24 cellular contexts compared by ENCODE assay signal in genomic region chr19:6498294-6499036, GRCh38. TPM values are rescaled to one million over a fixed set of nuclear protein-coding genes. Genes with fewer than 3 reads are reported as not detected.
DNase-seq lines count a peak whose midpoint lies in the region; ATAC-seq, FAIRE-seq and TF ChIP-seq lines count a peak whose summit lies in the region.
"Had no signal": no experiment of that assay in that cellular context is flagged by ENCODE, and none has a peak within 500 bp of the region (broad histone marks: within the 10 kb centered on the region; RNA-seq: fewer than 3 reads in every experiment).

No MANE protein-coding gene starts in this region.

- no peak overlapping the region for H3K27ac ChIP-seq in astrocyte (ENCODE audit: low read depth, low read length)
- H3K27ac ChIP-seq in CD8-positive, alpha-beta T cell (ENCODE audit: low read depth, low read length), result no peak overlapping the region
- H3K27ac ChIP-seq: body of pancreas, gastrocnemius medialis, SK-N-MC, tibial artery had no signal

- no peak overlapping the region for H3K4me3 ChIP-seq in astrocyte (ENCODE audit: insufficient read depth, low read depth, low read length)
- no peak overlapping the region for H3K4me3 ChIP-seq in CD8-positive, alpha-beta T cell (ENCODE audit: low read depth, low read length)
- H3K4me3 ChIP-seq: body of pancreas, gastrocnemius medialis, SK-N-MC, tibial artery had no signal

- TF ChIP-seq CTCF in astrocyte (IDR thresholded peaks at IDR 0.05; ENCODE audit: insufficient read depth, low read depth, low read length) (no peak), GM10248 (IDR thresholded peaks at IDR 0.05; ENCODE audit: control extremely low read depth, extremely low read depth, low read depth, missing control alignments) (no peak)
- TF ChIP-seq CTCF in CD8-positive, alpha-beta T cell (IDR thresholded peaks at IDR 0.05), result no peak

- peak overlapping the region; percentile 29 for H3K27ac Mint-ChIP-seq in activated CD8-positive, alpha-beta memory T cell treated with anti-CD3 and anti-CD28 coated beads, Interleukin-2, amount 10 ng/mL, durations not matched to agents 7 days and 5 days
- peak overlapping the region; percentile 7 for H3K27ac Mint-ChIP-seq in astrocyte (ENCODE audit: unreplicated experiment)
- H3K27ac Mint-ChIP-seq in CD8-positive, alpha-beta T cell, result no peak overlapping the region
- H3K27ac Mint-ChIP-seq: activated naive CD4-positive, alpha-beta T cell treated with anti-CD3 and anti-CD28 coated beads, Interleukin-2, amount 10 ng/mL, durations not matched to agents 7 days and 5 days; CD4-positive, alpha-beta memory T cell had no signal

- no peaks in the 10 kb centered on the region for H3K9me3 Mint-ChIP-seq in activated CD8-positive, alpha-beta memory T cell treated with anti-CD3 and anti-CD28 coated beads, Interleukin-2, amount 10 ng/mL, durations not matched to agents 7 days and 5 days (ENCODE audit: low read depth)
- H3K9me3 Mint-ChIP-seq in astrocyte (ENCODE audit: unreplicated experiment), result peaks cover 2% of the 10 kb centered on the region
- no peaks in the 10 kb centered on the region for H3K9me3 Mint-ChIP-seq in CD8-positive, alpha-beta T cell
- H3K9me3 Mint-ChIP-seq: activated naive CD4-positive, alpha-beta T cell treated with anti-CD3 and anti-CD28 coated beads, Interleukin-2, amount 10 ng/mL, durations not matched to agents 7 days and 5 days; CD4-positive, alpha-beta memory T cell had no signal

- H3K36me3 ChIP-seq in astrocyte (ENCODE audit: insufficient read depth, low read length), result no peaks in the 10 kb centered on the region
- no peaks in the 10 kb centered on the region for H3K36me3 ChIP-seq in CD8-positive, alpha-beta T cell (ENCODE audit: insufficient read depth, low read length)
- H3K36me3 ChIP-seq: gastrocnemius medialis, tibial artery had no signal

- no peak overlapping the region for H2AFZ ChIP-seq in astrocyte (ENCODE audit: low read depth, low read length)

- no peaks in the 10 kb centered on the region for H4K20me1 ChIP-seq in astrocyte (ENCODE audit: insufficient read depth, low read length)

- CTCF ChIA-PET in activated CD8-positive, alpha-beta memory T cell treated with anti-CD3 and anti-CD28 coated beads, Interleukin-2, amount 10 ng/mL, durations not matched to agents 7 days and 5 days (lab: Charles Lee), result interaction anchor here (1.4 to 2.0 kb wide), 2 partner anchors 9 to 17 kb away, joined by 5 read pairs; partner anchors contain the start of gene DENND1C
- CTCF ChIA-PET in GM10248 (lab: Yijun Ruan, JAX), result interaction anchor here (1.4 to 4.6 kb wide), 4 partner anchors 9 to 18 kb away, joined by 4 to 33 read pairs (median 6); partner anchors contain the start of gene DENND1C
- CTCF ChIA-PET in CD8-positive, alpha-beta T cell (lab: Charles Lee), result interaction anchor here (0.7 to 0.8 kb wide), 2 partner anchors 26 to 280 kb away, joined by 3 to 4 read pairs; no protein-coding TSS in a partner anchor

- H3K9me3 ChIP-seq in astrocyte (ENCODE audit: insufficient read depth, low read depth, low read length), result no peaks in the 10 kb centered on the region
- no peaks in the 10 kb centered on the region for H3K9me3 ChIP-seq in CD8-positive, alpha-beta T cell (ENCODE audit: low read length)
- H3K9me3 ChIP-seq: body of pancreas, gastrocnemius medialis, tibial artery had no signal

- FAIRE-seq in astrocyte (lab: Jason Lieb, UNC), result no peak

- no peak for ATAC-seq in activated CD8-positive, alpha-beta memory T cell treated with anti-CD3 and anti-CD28 coated beads, Interleukin-2, amount 10 ng/mL, durations not matched to agents 7 days and 5 days
- ATAC-seq in CD8-positive, alpha-beta T cell, result no peak
- ATAC-seq in HG02623 (IDR thresholded peaks at IDR 0.05; ENCODE audit: unreplicated experiment), result no peak
- ATAC-seq: body of pancreas, gastrocnemius medialis, left lobe of liver, right cardiac atrium had no signal

- peaks cover 22% of the 10 kb centered on the region for H3K4me1 Mint-ChIP-seq in activated CD8-positive, alpha-beta memory T cell treated with anti-CD3 and anti-CD28 coated beads, Interleukin-2, amount 10 ng/mL, durations not matched to agents 7 days and 5 days
- no peaks in the 10 kb centered on the region for H3K4me1 Mint-ChIP-seq in astrocyte (ENCODE audit: low read depth, unreplicated experiment)
- H3K4me1 Mint-ChIP-seq in CD8-positive, alpha-beta T cell (ENCODE audit: low read depth), result peaks cover 19% of the 10 kb centered on the region

- H3K4me1 ChIP-seq in astrocyte (ENCODE audit: insufficient read depth, low read length), result no peaks in the 10 kb centered on the region
- peaks cover 4% of the 10 kb centered on the region for H3K4me1 ChIP-seq in CD8-positive, alpha-beta T cell (ENCODE audit: insufficient read depth, low read length)
- H3K4me1 ChIP-seq: gastrocnemius medialis had no signal

- no peak overlapping the region for H3K9ac ChIP-seq in astrocyte (ENCODE audit: low read length)

- H3K4me3 Mint-ChIP-seq in activated CD8-positive, alpha-beta memory T cell treated with anti-CD3 and anti-CD28 coated beads, Interleukin-2, amount 10 ng/mL, durations not matched to agents 7 days and 5 days, result no peak overlapping the region
- no peak overlapping the region for H3K4me3 Mint-ChIP-seq in astrocyte (ENCODE audit: unreplicated experiment)
- H3K4me3 Mint-ChIP-seq in CD8-positive, alpha-beta T cell, result no peak overlapping the region
- H3K4me3 Mint-ChIP-seq: activated naive CD4-positive, alpha-beta T cell treated with anti-CD3 and anti-CD28 coated beads, Interleukin-2, amount 10 ng/mL, durations not matched to agents 7 days and 5 days had no signal

- no peaks in the 10 kb centered on the region for H3K36me3 Mint-ChIP-seq in activated CD8-positive, alpha-beta memory T cell treated with anti-CD3 and anti-CD28 coated beads, Interleukin-2, amount 10 ng/mL, durations not matched to agents 7 days and 5 days
- no peaks in the 10 kb centered on the region for H3K36me3 Mint-ChIP-seq in astrocyte (ENCODE audit: low read depth, unreplicated experiment)
- peaks cover 21% of the 10 kb centered on the region for H3K36me3 Mint-ChIP-seq in CD8-positive, alpha-beta T cell
- H3K36me3 Mint-ChIP-seq: activated naive CD4-positive, alpha-beta T cell treated with anti-CD3 and anti-CD28 coated beads, Interleukin-2, amount 10 ng/mL, durations not matched to agents 7 days and 5 days; CD4-positive, alpha-beta memory T cell had no signal

- peaks cover 7% of the 10 kb centered on the region for H3K27me3 Mint-ChIP-seq in activated CD8-positive, alpha-beta memory T cell treated with anti-CD3 and anti-CD28 coated beads, Interleukin-2, amount 10 ng/mL, durations not matched to agents 7 days and 5 days
- peaks cover 19% of the 10 kb centered on the region for H3K27me3 Mint-ChIP-seq in astrocyte (ENCODE audit: low read depth, unreplicated experiment)
- H3K27me3 Mint-ChIP-seq in CD8-positive, alpha-beta T cell (ENCODE audit: low read depth), result no peaks in the 10 kb centered on the region

- no peak overlapping the region for H3K4me2 ChIP-seq in astrocyte (ENCODE audit: low read length)

- intact Hi-C loops in CD8-positive, alpha-beta T cell (cut with DNase I, micrococcal nuclease), result no loop called here

- DNase-seq in activated CD8-positive, alpha-beta memory T cell treated with anti-CD3 and anti-CD28 coated beads, Interleukin-2, amount 10 ng/mL, durations not matched to agents 7 days and 5 days, result no peak
- DNase-seq in activated CD8-positive, alpha-beta memory T cell treated with anti-CD3 and anti-CD28 coated beads for 24 hours, result no peak
- DNase-seq in NOMO-1 treated with dmso at 0.1 percent for 144 hours (lab: John Stamatoyannopoulos, UW; ENCODE audit: unreplicated experiment), result peak; percentile 65
- DNase-seq in astrocyte (ENCODE audit: low read depth), result no peak
- no peak for DNase-seq in cerebellar cortex (ENCODE audit: low spot score)
- DNase-seq in GM10248 (ENCODE audit: extremely low spot score), result no peak
- DNase-seq in CD8-positive, alpha-beta T cell, result no peak
- DNase-seq: activated naive CD4-positive, alpha-beta T cell treated with anti-CD3 and anti-CD28 coated beads, Interleukin-2, amount 10 ng/mL, durations not matched to agents 7 days and 5 days; activated T-cell treated with anti-CD3 and anti-CD28 coated beads, Interleukin-2, amount 50 U/mL, for 1 hour; body of pancreas; CD4-positive, alpha-beta memory T cell; DMS79; gastrocnemius medialis; HCEC 1CT; NCI-H1092; NCI-H524 treated with DMSO at 0.1 percent for 48 hours; nucleus accumbens; stimulated activated naive CD4-positive, alpha-beta T cell treated with Interleukin-2 at 50 U/mL for 16 hours; tibial artery had no signal

- H3K79me2 ChIP-seq in astrocyte (ENCODE audit: insufficient read depth, low read length), result no peaks in the 10 kb centered on the region

- POLR2A ChIA-PET in GM10248 (lab: Yijun Ruan, JAX), result interaction anchor here (0.9 kb wide), 1 partner anchor 32 kb away, joined by 6 read pairs; the partner anchor contains the start of gene TNFSF9
- POLR2A ChIA-PET in CD8-positive, alpha-beta T cell (lab: Charles Lee), result no interaction called here

- H3K27me3 ChIP-seq in astrocyte (ENCODE audit: insufficient read depth, low read length), result peaks cover 16% of the 10 kb centered on the region
- H3K27me3 ChIP-seq in CD8-positive, alpha-beta T cell (ENCODE audit: insufficient read depth, low read length), result no peaks in the 10 kb centered on the region
- H3K27me3 ChIP-seq: body of pancreas had no signal

RNA-seq across cellular contexts. Expression of gene TUBB4A, which starts 3.6 kb away (rescaled TPM):
- total RNA-seq in activated CD8-positive, alpha-beta memory T cell treated with anti-CD3 and anti-CD28 coated beads, Interleukin-2, amount 10 ng/mL, durations not matched to agents 7 days and 5 days, result 1 to 10 TPM; 7.5 to 8.1 TPM
- 0.75 and 1.7 TPM in 2 replicates for total RNA-seq in astrocyte
- total RNA-seq in CD8-positive, alpha-beta T cell, result 1 to 10 TPM; 1.4 to 1.6 TPM

RNA-seq across cellular contexts. Expression of gene DENND1C, which starts 16.9 kb away (rescaled TPM):
- total RNA-seq in activated CD8-positive, alpha-beta memory T cell treated with anti-CD3 and anti-CD28 coated beads, Interleukin-2, amount 10 ng/mL, durations not matched to agents 7 days and 5 days, result 100 to 1,000 TPM; 100 to 113 TPM
- 0.19 TPM in 1 of 2 replicates, not detected in the other for total RNA-seq in astrocyte
- total RNA-seq in CD8-positive, alpha-beta T cell, result 10 to 100 TPM; 94.0 to 95.9 TPM

RNA-seq across cellular contexts. Expression of gene TNFSF9, which starts 32.4 kb away (rescaled TPM):
- total RNA-seq in activated CD8-positive, alpha-beta memory T cell treated with anti-CD3 and anti-CD28 coated beads, Interleukin-2, amount 10 ng/mL, durations not matched to agents 7 days and 5 days, result 10 to 100 TPM in 1 of 2 experiments, 1 to 10 TPM in 1; 4.7 to 18.5 TPM
- 2.3 and 2.4 TPM in 2 replicates for total RNA-seq in astrocyte
- 10 to 100 TPM; 18.3 to 19.8 TPM for total RNA-seq in CD8-positive, alpha-beta T cell

RNA-seq across cellular contexts. Expression of gene CRB3, which starts 34.4 kb away (rescaled TPM):
- under 1 TPM; 0.45 to 0.55 TPM for total RNA-seq in activated CD8-positive, alpha-beta memory T cell treated with anti-CD3 and anti-CD28 coated beads, Interleukin-2, amount 10 ng/mL, durations not matched to agents 7 days and 5 days
- total RNA-seq in astrocyte, result 1.2 and 1.6 TPM in 2 replicates
- 1 to 10 TPM; 7.8 to 8.9 TPM for total RNA-seq in CD8-positive, alpha-beta T cell
- total RNA-seq: A673, right cardiac atrium had no signal

RNA-seq across cellular contexts. Expression of gene SLC25A23, which starts 38.9 kb away (rescaled TPM):
- total RNA-seq in activated CD8-positive, alpha-beta memory T cell treated with anti-CD3 and anti-CD28 coated beads, Interleukin-2, amount 10 ng/mL, durations not matched to agents 7 days and 5 days, result 10 to 100 TPM; 25.2 to 27.9 TPM
- total RNA-seq in astrocyte, result 37.5 and 41.8 TPM in 2 replicates
- total RNA-seq in CD8-positive, alpha-beta T cell, result 10 to 100 TPM; 10.5 to 10.9 TPM

Comparison
In these comparisons a context has a peak if more than half of its experiments do, and no peak if none do; other contexts are left out.
1. RNA of gene DENND1C, which starts 16.9 kb away (total RNA-seq): 100 to 113 TPM in activated CD8-positive, alpha-beta memory T cell treated with anti-CD3 and anti-CD28 coated beads, Interleukin-2, amount 10 ng/mL, durations not matched to agents 7 days and 5 days and 94.0 to 95.9 TPM in CD8-positive, alpha-beta T cell; 0.19 TPM in astrocyte; every median in the first group is over 10 times any median in the second.